In genomic region chr3:46102059-46102779, GRCh38 we compare ENCODE assay signal across 16 cellular contexts.
DNase-seq lines count a peak whose midpoint lies in the region; ATAC-seq and TF ChIP-seq lines count a peak whose summit lies in the region.
"Had no signal": no experiment of that assay in that cellular context is flagged by ENCODE, and none has a peak within 500 bp of the region (broad histone marks: within the 10 kb centered on the region; RNA-seq: fewer than 3 reads in every experiment).

No MANE protein-coding gene starts in this region.

- no peak for ATAC-seq in activated naive CD4-positive, alpha-beta T cell treated with anti-CD3 and anti-CD28 coated beads, Interleukin-2, amount 50 U/mL, for 72 hours
- ATAC-seq in T-cell (replicated peaks in 1 of 4), result no peak
- peak in 1 of 2 donors; percentile 55 for ATAC-seq in natural killer cell treated with Interleukin-12 subunit alpha and Interleukin-12 subunit beta and Interleukin-15 and Interleukin-18, amount 100 ng/mL, for 72 hours
- ATAC-seq in mucosa of descending colon, result no peak
- ATAC-seq in HG03196 (IDR thresholded peaks at IDR 0.05; ENCODE audit: unreplicated experiment), result no peak

- peak; percentile 31 for DNase-seq in activated naive CD4-positive, alpha-beta T cell treated with anti-CD3 and anti-CD28 coated beads, Interleukin-2, amount 10 ng/mL, durations not matched to agents 7 days and 5 days
- DNase-seq in activated naive CD4-positive, alpha-beta T cell treated with anti-CD3 and anti-CD28 coated beads, Interleukin-2, amount 50 U/mL, for 72 hours (ENCODE audit: low spot score in 2 of 2), result no peak
- no peak for DNase-seq in HL-60 (ENCODE audit: low read depth in 1 of 2, low spot score in 1 of 2)
- peak in 6 of 34 experiments; percentile 21 to 53 (median 27) for DNase-seq in T-cell
- DNase-seq in natural killer cell treated with Interleukin-12 subunit alpha and Interleukin-12 subunit beta and Interleukin-15 and Interleukin-18, amount 100 ng/mL, for 72 hours (ENCODE audit: low spot score), result no peak
- DNase-seq in mucosa of descending colon, result no peak
- no peak for DNase-seq in GM03348 (ENCODE audit: low spot score)
- DNase-seq: activated gamma-delta T cell, dorsolateral prefrontal cortex, GOT3, head of caudate nucleus, mesenchymal stem cell, NCI-H1694 treated with DMSO at 0.1 percent for 48 hours, NCI-H510A, SK-N-SH had no signal

- H3K36me3 ChIP-seq in mucosa of descending colon (ENCODE audit: low read depth), result no peaks in the 10 kb centered on the region

- TF ChIP-seq CTCF in HL-60 (IDR thresholded peaks at IDR 0.05; ENCODE audit: insufficient read depth, low read length) (no peak), mucosa of descending colon (IDR thresholded peaks at IDR 0.05) (no peak)

- CTCF ChIA-PET in activated naive CD4-positive, alpha-beta T cell treated with anti-CD3 and anti-CD28 coated beads, Interleukin-2, amount 10 ng/mL, durations not matched to agents 7 days and 5 days (lab: Charles Lee), result interaction anchor here (1.1 to 1.8 kb wide), 3 partner anchors 106 to 267 kb away, joined by 3 to 9 read pairs (median 7); partner anchors contain the start of gene CCR1
- CTCF ChIA-PET in T-cell (lab: Charles Lee), result interaction anchor here in 1 of 2 donors (0.6 to 1.1 kb wide), 3 partner anchors 107 to 268 kb away, joined by 3 to 6 read pairs (median 5); partner anchors contain the start of gene CCR5

- H3K9me3 Mint-ChIP-seq in activated naive CD4-positive, alpha-beta T cell treated with anti-CD3 and anti-CD28 coated beads, Interleukin-2, amount 10 ng/mL, durations not matched to agents 7 days and 5 days, result peaks cover 20% of the 10 kb centered on the region
- H3K9me3 Mint-ChIP-seq in activated naive CD4-positive, alpha-beta T cell treated with anti-CD3 and anti-CD28 coated beads, Interleukin-2, amount 50 U/mL, for 72 hours, result peaks cover 8 to 20% of the 10 kb centered on the region in 2 donors
- peaks cover 6 to 9% (median 7%) of the 10 kb centered on the region in 3 donors for H3K9me3 Mint-ChIP-seq in T-cell
- peaks cover 13% of the 10 kb centered on the region for H3K9me3 Mint-ChIP-seq in natural killer cell treated with Interleukin-12 subunit alpha and Interleukin-12 subunit beta and Interleukin-15 and Interleukin-18, amount 100 ng/mL, for 72 hours

- no peaks in the 10 kb centered on the region for H3K9me3 ChIP-seq in mucosa of descending colon
- H3K9me3 ChIP-seq: SK-N-SH had no signal

- H3K4me3 Mint-ChIP-seq in activated naive CD4-positive, alpha-beta T cell treated with anti-CD3 and anti-CD28 coated beads, Interleukin-2, amount 10 ng/mL, durations not matched to agents 7 days and 5 days, result no peak overlapping the region
- no peak overlapping the region for H3K4me3 Mint-ChIP-seq in T-cell
- H3K4me3 Mint-ChIP-seq in natural killer cell treated with Interleukin-12 subunit alpha and Interleukin-12 subunit beta and Interleukin-15 and Interleukin-18, amount 100 ng/mL, for 72 hours, result peak overlapping the region; percentile 56

- H3K4me3 ChIP-seq in HL-60 (replicated peaks; ENCODE audit: insufficient read depth, low read length), result no peak overlapping the region
- no peak overlapping the region for H3K4me3 ChIP-seq in mucosa of descending colon
- H3K4me3 ChIP-seq: dorsolateral prefrontal cortex had no signal

- no peaks in the 10 kb centered on the region for H3K27me3 ChIP-seq in HL-60 (ENCODE audit: insufficient read depth, poor library complexity, severe bottlenecking)
- H3K27me3 ChIP-seq: dorsolateral prefrontal cortex had no signal

- peaks cover 5% of the 10 kb centered on the region for H3K4me1 ChIP-seq in mucosa of descending colon (ENCODE audit: low read depth)

- POLR2A ChIA-PET in T-cell (lab: Charles Lee), result no interaction called here

- peaks cover 23% of the 10 kb centered on the region for H3K36me3 Mint-ChIP-seq in activated naive CD4-positive, alpha-beta T cell treated with anti-CD3 and anti-CD28 coated beads, Interleukin-2, amount 10 ng/mL, durations not matched to agents 7 days and 5 days
- peaks cover 8 to 25% of the 10 kb centered on the region in 2 donors for H3K36me3 Mint-ChIP-seq in activated naive CD4-positive, alpha-beta T cell treated with anti-CD3 and anti-CD28 coated beads, Interleukin-2, amount 50 U/mL, for 72 hours
- no peaks in the 10 kb centered on the region for H3K36me3 Mint-ChIP-seq in T-cell
- H3K36me3 Mint-ChIP-seq in natural killer cell treated with Interleukin-12 subunit alpha and Interleukin-12 subunit beta and Interleukin-15 and Interleukin-18, amount 100 ng/mL, for 72 hours, result peaks cover 19% of the 10 kb centered on the region

- H3K27me3 Mint-ChIP-seq in activated naive CD4-positive, alpha-beta T cell treated with anti-CD3 and anti-CD28 coated beads, Interleukin-2, amount 10 ng/mL, durations not matched to agents 7 days and 5 days, result peaks cover 8% of the 10 kb centered on the region
- H3K27me3 Mint-ChIP-seq in T-cell, result no peaks in the 10 kb centered on the region
- no peaks in the 10 kb centered on the region for H3K27me3 Mint-ChIP-seq in natural killer cell treated with Interleukin-12 subunit alpha and Interleukin-12 subunit beta and Interleukin-15 and Interleukin-18, amount 100 ng/mL, for 72 hours

- H3K4me1 Mint-ChIP-seq in activated naive CD4-positive, alpha-beta T cell treated with anti-CD3 and anti-CD28 coated beads, Interleukin-2, amount 10 ng/mL, durations not matched to agents 7 days and 5 days, result peaks cover 56% of the 10 kb centered on the region
- peaks cover 35 to 55% (median 41%) of the 10 kb centered on the region in 3 donors for H3K4me1 Mint-ChIP-seq in T-cell
- peaks cover 70 to 71% of the 10 kb centered on the region in 2 donors for H3K4me1 Mint-ChIP-seq in natural killer cell treated with Interleukin-12 subunit alpha and Interleukin-12 subunit beta and Interleukin-15 and Interleukin-18, amount 100 ng/mL, for 72 hours (ENCODE audit: low read depth in 2 of 2)

- intact Hi-C loops in mucosa of descending colon (cut with DNase I, micrococcal nuclease), result no loop called here

- H3K27ac ChIP-seq in HL-60 (replicated peaks), result peak overlapping the region; percentile 99

- H3K27ac Mint-ChIP-seq in activated naive CD4-positive, alpha-beta T cell treated with anti-CD3 and anti-CD28 coated beads, Interleukin-2, amount 10 ng/mL, durations not matched to agents 7 days and 5 days, result no peak overlapping the region
- H3K27ac Mint-ChIP-seq in activated naive CD4-positive, alpha-beta T cell treated with anti-CD3 and anti-CD28 coated beads, Interleukin-2, amount 50 U/mL, for 72 hours, result no peak overlapping the region
- peak overlapping the region; percentile 16 to 64 for H3K27ac Mint-ChIP-seq in T-cell
- H3K27ac Mint-ChIP-seq in natural killer cell treated with Interleukin-12 subunit alpha and Interleukin-12 subunit beta and Interleukin-15 and Interleukin-18, amount 100 ng/mL, for 72 hours, result peak overlapping the region; percentile 97 to 100

Comparison
In these comparisons a context has a peak if more than half of its experiments do, and no peak if none do; other contexts are left out.
1. H3K27ac Mint-ChIP-seq: peak in T-cell (2 of 2) and natural killer cell treated with Interleukin-12 subunit alpha and Interleukin-12 subunit beta and Interleukin-15 and Interleukin-18, amount 100 ng/mL, for 72 hours (2 of 2); none in activated naive CD4-positive, alpha-beta T cell treated with anti-CD3 and anti-CD28 coated beads, Interleukin-2, amount 10 ng/mL, durations not matched to agents 7 days and 5 days (single experiment) and activated naive CD4-positive, alpha-beta T cell treated with anti-CD3 and anti-CD28 coated beads, Interleukin-2, amount 50 U/mL, for 72 hours (0 of 2).